Comparison of ENCODE assay signal across 10 cellular contexts in genomic region chr5:88251048-88251711, GRCh38. TPM values are rescaled to one million over a fixed set of nuclear protein-coding genes. Genes with fewer than 3 reads are reported as not detected.
DNase-seq lines count a peak whose midpoint lies in the region; ATAC-seq and TF ChIP-seq lines count a peak whose summit lies in the region.
"Had no signal": no experiment of that assay in that cellular context is flagged by ENCODE, and none has a peak within 500 bp of the region (broad histone marks: within the 10 kb centered on the region; RNA-seq: fewer than 3 reads in every experiment).

No MANE protein-coding gene starts in this region.

- H3K9me3 ChIP-seq in spleen = no peaks in the 10 kb centered on the region
- H3K9me3 ChIP-seq: upper lobe of left lung had no signal

- TF ChIP-seq CTCF in choroid plexus epithelial cell (conservative IDR thresholded peaks at IDR 0.05; ENCODE audit: low read depth, low read length) (no peak), spleen (IDR thresholded peaks at IDR 0.05 in 8 of 11, conservative IDR thresholded peaks at IDR 0.05 in 3 of 11) (no peak)

- H3K36me3 ChIP-seq in spleen = no peaks in the 10 kb centered on the region
- H3K36me3 ChIP-seq: upper lobe of left lung had no signal

- no peak for TF ChIP-seq POLR2A in spleen (IDR thresholded peaks at IDR 0.05)

- intact Hi-C loops in spleen (cut with DNase I; ENCODE audit: low total_unique reads) = no loop called here

- H3K27me3 ChIP-seq in spleen (replicated peaks in 1 of 7) = no peaks in the 10 kb centered on the region
- H3K27me3 ChIP-seq: upper lobe of left lung had no signal

- ATAC-seq in GM21786 (IDR thresholded peaks at IDR 0.05; ENCODE audit: unreplicated experiment) (peak; percentile 75), left lobe of liver (no peak)

- WGBS in spleen, 5 donors = 70 to 94% (median 85%) methylated on average over 2 of the region's 2 CpGs

- no peak overlapping the region for H3K27ac ChIP-seq in spleen
- H3K27ac ChIP-seq: upper lobe of left lung had no signal

- peak; percentile 58 for DNase-seq in ELR (ENCODE audit: low read depth)
- peak; percentile 53 for DNase-seq in MV-4-11 (lab: John Stamatoyannopoulos, UW)
- peak; percentile 84 for DNase-seq in choroid plexus epithelial cell (ENCODE audit: low read depth)
- DNase-seq in left lobe of liver (ENCODE audit: low spot score) = no peak
- DNase-seq in NCI-H748 treated with DMSO at 0.1 percent for 48 hours (lab: John Stamatoyannopoulos, UW) = no peak
- DNase-seq in T-helper 9 cell = no peak
- no peak for DNase-seq in spleen
- DNase-seq: RPMI8226 had no signal

- peaks cover 0 to 26% (median 2%) of the 10 kb centered on the region in 6 donors for H3K4me1 ChIP-seq in spleen
- H3K4me1 ChIP-seq: upper lobe of left lung had no signal

- H3K4me3 ChIP-seq in choroid plexus epithelial cell (ENCODE audit: low read depth, low read length) (no peak overlapping the region), spleen (no peak overlapping the region)
- H3K4me3 ChIP-seq: upper lobe of left lung had no signal

RNA-seq across cellular contexts. Expression of gene TMEM161B, which starts 17.5 kb away (rescaled TPM):
- total RNA-seq in left lobe of liver = 7.3 TPM
- total RNA-seq in spleen = 10 to 100 TPM; 19.1 to 35.1 (median 23.7) TPM
- 1 to 10 TPM; 5.2 to 6.5 (median 6.2) TPM for polyA plus RNA-seq in spleen

Comparison
In these comparisons a context has a peak if more than half of its experiments do, and no peak if none do; other contexts are left out.
1. DNase-seq: peak in ELR (single experiment), MV-4-11 (single experiment) and choroid plexus epithelial cell (single experiment); none in left lobe of liver (single experiment), NCI-H748 treated with DMSO at 0.1 percent for 48 hours (single experiment), T-helper 9 cell (single experiment) and spleen (single experiment).